In the genomic region with DNA sequence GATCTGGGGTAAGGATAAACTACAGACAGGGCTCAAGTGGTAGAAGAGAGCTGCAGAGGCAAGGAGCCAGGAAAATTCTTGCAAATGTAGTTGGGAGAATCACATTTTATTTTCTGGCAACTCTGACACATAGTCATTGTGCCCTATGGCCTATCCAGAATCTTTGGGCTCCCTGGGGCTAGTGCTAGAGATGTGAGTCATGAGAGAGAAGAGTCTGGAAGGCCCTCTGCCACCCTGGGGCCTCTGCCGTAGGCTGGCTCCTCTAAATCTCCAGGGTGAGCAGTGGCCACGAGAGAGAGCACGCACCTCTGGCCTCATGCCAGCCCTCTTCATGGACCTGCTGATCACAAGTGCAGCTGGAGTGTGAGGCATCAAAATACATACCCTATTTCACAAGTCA, we compare ENCODE assay signal across 10 cellular contexts.
DNase-seq lines count a peak whose midpoint lies in the region; ATAC-seq and TF ChIP-seq lines count a peak whose summit lies in the region.
"Had no signal": no experiment of that assay in that cellular context is flagged by ENCODE, and none has a peak within 500 bp of the region (broad histone marks: within the 10 kb centered on the region; RNA-seq: fewer than 3 reads in every experiment).

No MANE protein-coding gene starts in this region.

- H3K4me3 ChIP-seq in breast epithelium: no peak overlapping the region
- H3K4me3 ChIP-seq in effector memory CD4-positive, alpha-beta T cell (ENCODE audit: insufficient read depth, low read depth, low read length, poor library complexity, severe bottlenecking): no peak overlapping the region
- no peak overlapping the region for H3K4me3 ChIP-seq in CD8-positive, alpha-beta T cell (ENCODE audit: low read depth, low read length)

- CTCF ChIA-PET in CD8-positive, alpha-beta T cell (lab: Charles Lee): interaction anchor here (1.2 to 2.3 kb wide), 2 partner anchors 13 to 26 kb away, joined by 3 to 11 read pairs; no protein-coding TSS in a partner anchor

- POLR2A ChIA-PET in CD8-positive, alpha-beta T cell (lab: Charles Lee): no interaction called here

- H3K27me3 ChIP-seq in breast epithelium: no peaks in the 10 kb centered on the region
- H3K27me3 ChIP-seq in effector memory CD4-positive, alpha-beta T cell (replicated peaks; ENCODE audit: control insufficient read depth, insufficient read depth, low read length, poor library complexity, severe bottlenecking): no peaks in the 10 kb centered on the region
- no peaks in the 10 kb centered on the region for H3K27me3 ChIP-seq in CD8-positive, alpha-beta T cell (ENCODE audit: insufficient read depth, low read length)

- H3K4me1 ChIP-seq in breast epithelium: no peaks in the 10 kb centered on the region
- no peaks in the 10 kb centered on the region for H3K4me1 ChIP-seq in effector memory CD4-positive, alpha-beta T cell (ENCODE audit: control insufficient read depth, insufficient read depth, low read length, poor library complexity, severe bottlenecking)
- H3K4me1 ChIP-seq in CD8-positive, alpha-beta T cell (ENCODE audit: insufficient read depth, low read length): no peaks in the 10 kb centered on the region

- H3K4me1 Mint-ChIP-seq in CD8-positive, alpha-beta T cell (ENCODE audit: low read depth): peaks cover 10% of the 10 kb centered on the region
- peaks cover 2% of the 10 kb centered on the region for H3K4me1 Mint-ChIP-seq in endothelial cell (ENCODE audit: unreplicated experiment)

- no peaks in the 10 kb centered on the region for H3K27me3 Mint-ChIP-seq in CD8-positive, alpha-beta T cell (ENCODE audit: low read depth)
- H3K27me3 Mint-ChIP-seq in endothelial cell (ENCODE audit: unreplicated experiment): peaks cover 4% of the 10 kb centered on the region

- no peaks in the 10 kb centered on the region for H3K9me3 Mint-ChIP-seq in CD8-positive, alpha-beta T cell
- H3K9me3 Mint-ChIP-seq in endothelial cell (ENCODE audit: unreplicated experiment): no peaks in the 10 kb centered on the region

- DNase-seq in COLO829 (ENCODE audit: low spot score) (peak; percentile 52), NCI-H2029 (lab: John Stamatoyannopoulos, UW) (peak; percentile 83), breast epithelium (ENCODE audit: low spot score in 2 of 2) (peak; percentile 53 to 59), myocyte (ENCODE audit: low read depth) (peak; percentile 61), endothelial cell (ENCODE audit: low spot score) (no peak)
- no peak for DNase-seq in effector memory CD4-positive, alpha-beta T cell
- no peak for DNase-seq in stimulated activated CD4-positive, alpha-beta T cell treated with anti-CD3 and anti-CD28 coated beads, Interleukin-4, amount 100 ng/mL, for 24 hours
- DNase-seq in CD8-positive, alpha-beta T cell: no peak
- DNase-seq: naive thymus-derived CD4-positive, alpha-beta T cell; stimulated activated naive CD4-positive, alpha-beta T cell treated with Interleukin-2 at 50 U/mL for 16 hours had no signal

- intact Hi-C loops in breast epithelium (cut with DNase I; ENCODE audit: low total_unique reads): no loop called here
- intact Hi-C loops in CD8-positive, alpha-beta T cell (cut with DNase I, micrococcal nuclease): no loop called here

- ATAC-seq in CD8-positive, alpha-beta T cell: no peak
- ATAC-seq: naive thymus-derived CD4-positive, alpha-beta T cell had no signal

- no peak overlapping the region for H3K27ac Mint-ChIP-seq in CD8-positive, alpha-beta T cell
- H3K27ac Mint-ChIP-seq in endothelial cell (ENCODE audit: unreplicated experiment): no peak overlapping the region

- peak overlapping the region; percentile 12 to 59 for H3K27ac ChIP-seq in breast epithelium
- H3K27ac ChIP-seq in effector memory CD4-positive, alpha-beta T cell (ENCODE audit: insufficient read depth, low read length, poor library complexity, severe bottlenecking): no peak overlapping the region
- H3K27ac ChIP-seq in CD8-positive, alpha-beta T cell (ENCODE audit: low read depth, low read length): no peak overlapping the region

- H3K4me3 Mint-ChIP-seq in CD8-positive, alpha-beta T cell: no peak overlapping the region
- H3K4me3 Mint-ChIP-seq in endothelial cell (ENCODE audit: unreplicated experiment): no peak overlapping the region
- H3K4me3 Mint-ChIP-seq: naive thymus-derived CD4-positive, alpha-beta T cell had no signal

- no peak for TF ChIP-seq POLR2A in breast epithelium (IDR thresholded peaks at IDR 0.05)

- no peaks in the 10 kb centered on the region for H3K9me3 ChIP-seq in breast epithelium
- no peaks in the 10 kb centered on the region for H3K9me3 ChIP-seq in effector memory CD4-positive, alpha-beta T cell (ENCODE audit: control insufficient read depth, low read length)
- H3K9me3 ChIP-seq in CD8-positive, alpha-beta T cell (ENCODE audit: low read length): no peaks in the 10 kb centered on the region

- TF ChIP-seq CTCF in breast epithelium (IDR thresholded peaks at IDR 0.05) (no peak), endothelial cell (IDR thresholded peaks at IDR 0.05; ENCODE audit: unreplicated experiment) (no peak)
- no peak for TF ChIP-seq CTCF in CD8-positive, alpha-beta T cell (IDR thresholded peaks at IDR 0.05)

- no peaks in the 10 kb centered on the region for H3K36me3 Mint-ChIP-seq in CD8-positive, alpha-beta T cell
- no peaks in the 10 kb centered on the region for H3K36me3 Mint-ChIP-seq in endothelial cell (ENCODE audit: low read depth, unreplicated experiment)

- H3K36me3 ChIP-seq in breast epithelium: no peaks in the 10 kb centered on the region
- H3K36me3 ChIP-seq in effector memory CD4-positive, alpha-beta T cell (ENCODE audit: control insufficient read depth, insufficient read depth, low read length): no peaks in the 10 kb centered on the region
- no peaks in the 10 kb centered on the region for H3K36me3 ChIP-seq in CD8-positive, alpha-beta T cell (ENCODE audit: insufficient read depth, low read length)

Comparison
In these comparisons a context has a peak if more than half of its experiments do, and no peak if none do; other contexts are left out.
1. DNase-seq: peak in COLO829 (single experiment), NCI-H2029 (single experiment), breast epithelium (2 of 2) and myocyte (single experiment); none in effector memory CD4-positive, alpha-beta T cell (0 of 3), stimulated activated CD4-positive, alpha-beta T cell treated with anti-CD3 and anti-CD28 coated beads, Interleukin-4, amount 100 ng/mL, for 24 hours (single experiment), CD8-positive, alpha-beta T cell (0 of 7) and endothelial cell (single experiment).
2. H3K27ac ChIP-seq: peak in breast epithelium (2 of 2); none in effector memory CD4-positive, alpha-beta T cell (single experiment) and CD8-positive, alpha-beta T cell (single experiment).